Comparison of ENCODE assay signal across 9 cellular contexts in the genomic region with DNA sequence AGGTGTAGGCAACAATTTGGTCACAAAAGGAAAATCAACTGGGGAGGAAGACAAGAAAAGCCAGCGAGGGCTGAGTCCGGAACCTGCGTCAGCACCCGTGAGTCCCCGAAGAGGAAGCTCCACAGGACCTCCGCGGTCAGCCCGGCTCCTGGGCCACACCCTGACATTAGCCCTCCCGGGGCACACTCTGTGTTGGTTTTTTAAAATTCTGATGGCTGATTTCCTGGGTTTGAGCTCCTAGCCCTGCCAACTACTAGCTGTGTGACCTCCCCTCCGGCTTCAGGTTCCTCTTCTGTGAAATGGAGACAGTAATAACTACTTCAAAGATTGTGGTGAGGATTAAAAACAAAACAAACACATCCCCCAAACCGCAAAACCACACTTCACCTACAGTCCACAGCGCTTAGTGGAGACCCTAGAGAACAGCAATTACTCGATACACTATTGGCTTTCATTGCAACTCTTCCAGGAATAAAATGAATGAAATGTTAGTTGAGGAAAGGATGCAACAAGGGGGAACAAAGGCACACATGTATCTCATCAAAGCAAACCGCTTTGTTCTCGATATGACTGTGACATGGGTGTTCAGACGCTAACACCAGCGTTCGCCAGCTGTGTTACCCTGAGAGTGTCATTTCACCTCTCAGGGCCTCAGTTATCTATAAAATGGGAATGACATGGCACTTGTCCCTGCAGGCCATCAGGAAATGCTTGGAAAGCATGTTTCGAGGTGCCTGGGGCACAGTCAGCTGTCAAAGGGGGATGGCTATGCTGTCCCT. TPM values are rescaled to one million over a fixed set of nuclear protein-coding genes. Genes with fewer than 3 reads are reported as not detected.
DNase-seq lines count a peak whose midpoint lies in the region; ATAC-seq, FAIRE-seq and TF ChIP-seq lines count a peak whose summit lies in the region.
"Had no signal": no experiment of that assay in that cellular context is flagged by ENCODE, and none has a peak within 500 bp of the region (broad histone marks: within the 10 kb centered on the region; RNA-seq: fewer than 3 reads in every experiment).

No MANE protein-coding gene starts in this region.

- ATAC-seq in HG03066 (IDR thresholded peaks at IDR 0.05; ENCODE audit: low read depth, unreplicated experiment) (peak; percentile 62), T-cell (replicated peaks in 1 of 4) (peak; percentile 73 to 77 (median 75))

- peak overlapping the region; percentile 22 for H3K4me3 ChIP-seq in colonic mucosa

- peak overlapping the region in 1 of 2 donors; percentile 46 for H3K9ac ChIP-seq in colonic mucosa (ENCODE audit: low read depth in 2 of 2, low read length in 2 of 2)

- TF ChIP-seq CTCF in colonic mucosa (IDR thresholded peaks at IDR 0.05): no peak

- FAIRE-seq in GM19239 (lab: Jason Lieb, UNC): peak; percentile 98
- FAIRE-seq: keratinocyte had no signal

- DNase-seq in GM19239 (ENCODE audit: insufficient read length, low spot score) (no peak), T-cell (peak in 33 of 34 experiments; percentile 43 to 76 (median 61)), colonic mucosa (peak; percentile 50), amygdala (lab: John Stamatoyannopoulos, UW) (no peak), NCI-H1092 treated with DMSO at 0.1 percent for 48 hours (lab: John Stamatoyannopoulos, UW) (no peak)
- peak; percentile 45 for DNase-seq in stimulated activated CD4-positive, alpha-beta T cell treated with anti-CD3 and anti-CD28 coated beads, Interleukin-2, amount 100 ng/mL, for 4 hours (ENCODE audit: low read depth)

- peaks cover 59 to 77% (median 70%) of the 10 kb centered on the region in 3 donors for H3K4me1 Mint-ChIP-seq in T-cell

- peaks cover 22% of the 10 kb centered on the region for H3K36me3 Mint-ChIP-seq in T-cell

- H3K27me3 Mint-ChIP-seq in T-cell: no peaks in the 10 kb centered on the region

- H3K9me3 Mint-ChIP-seq in T-cell: no peaks in the 10 kb centered on the region

- H3K36me3 ChIP-seq in colonic mucosa: no peaks in the 10 kb centered on the region

- peak overlapping the region; percentile 95 to 97 for H3K27ac Mint-ChIP-seq in T-cell

- intact Hi-C loops in colonic mucosa (cut with DNase I): no loop called here

- no peaks in the 10 kb centered on the region for H3K27me3 ChIP-seq in colonic mucosa

- CTCF ChIA-PET in T-cell (lab: Charles Lee): interaction anchor here (0.6 to 2.6 kb wide), 12 partner anchors 9 to 561 kb away, joined by 3 to 22 read pairs (median 4); no protein-coding TSS in a partner anchor

- POLR2A ChIA-PET in T-cell (lab: Charles Lee): interaction anchor here (0.5 to 1.7 kb wide), 8 partner anchors 9 to 1206 kb away, joined by 3 to 10 read pairs (median 4); partner anchors contain the start of gene PMEPA1 (in 1 of the 2)

- peak overlapping the region; percentile 86 to 88 (median 86) for H3K4me3 Mint-ChIP-seq in T-cell

- H3K4me1 ChIP-seq in colonic mucosa: no peaks in the 10 kb centered on the region

- H3K9me3 ChIP-seq in colonic mucosa: no peaks in the 10 kb centered on the region

- peak overlapping the region; percentile 73 for H3K27ac ChIP-seq in colonic mucosa
- H3K27ac ChIP-seq: VCaP had no signal

RNA-seq across cellular contexts. Expression of gene ZBP1, which starts 1.0 kb away (rescaled TPM):
- total RNA-seq in T-cell (10 to 100 TPM in 4 of 5 donors, 1 to 10 TPM in 1; 8.6 to 41.1 (median 20.6) TPM), colonic mucosa (1 to 10 TPM; 2.7 to 3.4 TPM)

RNA-seq across cellular contexts. Expression of gene PCK1, which starts 58.3 kb away (rescaled TPM):
- total RNA-seq in T-cell (under 1 TPM in 3 of 5 donors, not detected in 2; 0.25 to 0.53 (median 0.26) TPM), colonic mucosa (100 to 1,000 TPM; 272 TPM)

Comparison
In these comparisons a context has a peak if more than half of its experiments do, and no peak if none do; other contexts are left out.
1. DNase-seq: peak in T-cell (33 of 34), colonic mucosa (single experiment) and stimulated activated CD4-positive, alpha-beta T cell treated with anti-CD3 and anti-CD28 coated beads, Interleukin-2, amount 100 ng/mL, for 4 hours (single experiment); none in GM19239 (single experiment), amygdala (0 of 56) and NCI-H1092 treated with DMSO at 0.1 percent for 48 hours (single experiment).
2. RNA of gene PCK1, which starts 58.3 kb away (total RNA-seq): 272 TPM in colonic mucosa; 0.25 to 0.53 TPM in T-cell; every median in the first group is over 100 times any median in the second.